In the genomic region with DNA sequence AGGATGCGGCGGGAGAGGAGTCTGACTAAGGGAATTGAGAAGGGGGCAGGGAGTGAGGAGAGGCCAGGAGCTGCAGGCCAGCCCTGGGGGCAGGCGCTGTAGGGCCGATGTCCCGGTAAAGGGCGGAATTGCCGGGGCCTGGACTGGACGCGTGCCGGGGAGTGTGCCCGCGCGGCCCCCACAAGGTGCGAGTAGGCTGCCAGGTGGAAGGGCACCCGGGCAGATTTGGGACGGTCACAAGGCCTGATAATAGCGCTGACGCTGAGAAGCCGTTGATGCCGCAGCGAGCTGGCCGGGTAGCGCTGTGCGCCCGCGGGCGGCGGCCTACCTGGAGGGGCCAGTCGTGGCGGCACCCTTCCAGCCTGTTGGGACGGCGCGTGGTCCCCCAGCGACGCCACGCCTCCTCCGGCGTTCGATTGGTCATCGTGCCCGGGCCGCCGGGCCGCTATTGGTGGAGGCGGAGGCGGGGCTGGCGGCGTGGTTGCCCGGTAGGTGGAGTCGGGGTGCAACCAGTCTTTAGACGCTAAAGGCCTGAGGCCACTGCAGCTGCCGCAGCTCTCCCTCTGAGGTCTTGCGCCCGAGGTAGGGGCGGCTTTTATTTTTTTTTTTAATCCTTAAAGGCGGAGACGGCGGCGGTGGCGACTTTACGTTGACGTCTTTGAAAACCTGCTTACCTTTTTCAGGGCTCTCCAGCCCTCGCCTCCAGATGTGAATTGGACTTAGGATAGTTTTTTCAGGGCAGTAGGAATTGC, we compare ENCODE assay signal across 1 cellular context.
TF ChIP-seq lines count a peak whose summit lies in the region.

No MANE protein-coding gene starts in this region.

TF ChIP-seq in IMR-90, 13 proteins besides CTCF, POLR2A, EP300 and RAD21:
- TF ChIP-seq MAFK (IDR thresholded peaks at IDR 0.05; ENCODE audit: low read depth, low read length) (no peak), MXI1 (IDR thresholded peaks at IDR 0.05; ENCODE audit: borderline replicate concordance, low read depth, low read length) (peak; percentile 98), CEBPB (IDR thresholded peaks at IDR 0.05; ENCODE audit: low read depth, low read length) (no peak), SMC3 (IDR thresholded peaks at IDR 0.05; ENCODE audit: low read depth, low read length) (no peak), MAZ (IDR thresholded peaks at IDR 0.05; ENCODE audit: borderline replicate concordance, low read depth, low read length) (no peak), RFX5 (IDR thresholded peaks at IDR 0.05; ENCODE audit: low read depth, low read length) (peak; percentile 50; the same call in 1 of the 2 replicates), RCOR1 (IDR thresholded peaks at IDR 0.05; ENCODE audit: insufficient replicate concordance, low read length) (no peak), BHLHE40 (IDR thresholded peaks at IDR 0.05; ENCODE audit: low read depth, low read length) (no peak), CHD1 (IDR thresholded peaks at IDR 0.05; ENCODE audit: low read depth, low read length) (no peak), NFE2L2 (IDR thresholded peaks at IDR 0.05; ENCODE audit: low read depth, low read length) (no peak), FOS (IDR thresholded peaks at IDR 0.05; ENCODE audit: low read depth, low read length) (peak; percentile 77)
- TF ChIP-seq, protein P1, sequence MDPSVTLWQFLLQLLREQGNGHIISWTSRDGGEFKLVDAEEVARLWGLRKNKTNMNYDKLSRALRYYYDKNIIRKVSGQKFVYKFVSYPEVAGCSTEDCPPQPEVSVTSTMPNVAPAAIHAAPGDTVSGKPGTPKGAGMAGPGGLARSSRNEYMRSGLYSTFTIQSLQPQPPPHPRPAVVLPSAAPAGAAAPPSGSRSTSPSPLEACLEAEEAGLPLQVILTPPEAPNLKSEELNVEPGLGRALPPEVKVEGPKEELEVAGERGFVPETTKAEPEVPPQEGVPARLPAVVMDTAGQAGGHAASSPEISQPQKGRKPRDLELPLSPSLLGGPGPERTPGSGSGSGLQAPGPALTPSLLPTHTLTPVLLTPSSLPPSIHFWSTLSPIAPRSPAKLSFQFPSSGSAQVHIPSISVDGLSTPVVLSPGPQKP (IDR thresholded peaks at IDR 0.05; ENCODE audit: borderline replicate concordance, low read depth, low read length), result no peak
- TF ChIP-seq, protein P2, sequence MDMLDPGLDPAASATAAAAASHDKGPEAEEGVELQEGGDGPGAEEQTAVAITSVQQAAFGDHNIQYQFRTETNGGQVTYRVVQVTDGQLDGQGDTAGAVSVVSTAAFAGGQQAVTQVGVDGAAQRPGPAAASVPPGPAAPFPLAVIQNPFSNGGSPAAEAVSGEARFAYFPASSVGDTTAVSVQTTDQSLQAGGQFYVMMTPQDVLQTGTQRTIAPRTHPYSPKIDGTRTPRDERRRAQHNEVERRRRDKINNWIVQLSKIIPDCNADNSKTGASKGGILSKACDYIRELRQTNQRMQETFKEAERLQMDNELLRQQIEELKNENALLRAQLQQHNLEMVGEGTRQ (IDR thresholded peaks at IDR 0.05; ENCODE audit: low read depth, low read length), result peak; percentile 68
